ENCODE assay signal across 8 cellular contexts in the genomic region with DNA sequence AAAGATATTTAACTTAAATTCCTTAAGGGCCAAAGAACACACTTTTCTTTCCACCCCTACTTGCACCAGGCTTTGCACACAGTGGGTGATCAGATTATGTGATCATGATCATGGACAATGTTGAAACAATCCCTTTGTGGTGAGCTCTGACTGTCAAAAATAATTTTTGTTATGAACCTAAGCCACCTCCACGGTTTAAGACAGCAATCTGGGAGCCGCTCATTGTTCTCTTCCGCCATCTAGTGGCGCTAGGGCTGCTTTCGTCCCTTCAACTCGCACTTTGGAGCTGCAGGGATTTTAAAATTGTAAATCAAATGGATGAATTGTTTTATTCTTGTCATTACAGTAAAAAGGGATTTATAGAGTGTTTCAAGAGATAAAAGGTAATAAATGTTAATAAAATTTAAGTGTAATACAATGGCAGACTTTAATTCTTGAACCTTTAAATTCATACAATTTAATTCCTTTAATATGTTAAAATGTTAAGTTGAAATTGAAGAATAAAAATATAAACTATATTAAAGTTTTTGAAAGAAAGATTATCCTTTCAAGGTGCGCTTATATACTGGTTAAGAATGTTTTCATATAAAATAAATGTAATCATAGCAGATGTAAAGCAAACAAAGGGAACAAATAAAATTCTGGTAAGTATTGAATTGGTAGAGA. TPM values are rescaled to one million over a fixed set of nuclear protein-coding genes. Genes with fewer than 3 reads are reported as not detected.
A peak's percentile ranks its signal among the peaks of the same experiment; 100 is the strongest.
DNase-seq lines count a peak whose midpoint lies in the region; ATAC-seq lines count a peak whose summit lies in the region.

No MANE protein-coding gene starts in this region.

- WGBS in mesendoderm (ENCODE audit: extremely low coverage, insufficient coverage, low lambda C conversion rate): no CpG with 5 or more reads among the region's 7 CpGs

- H3K27me3 ChIP-seq in mesendoderm (ENCODE audit: insufficient read depth, low read length, poor library complexity): no peaks in the 10 kb centered on the region

- H2BK120ac ChIP-seq in mesendoderm (ENCODE audit: low read depth, low read length): no peak overlapping the region

- no peak overlapping the region for H2AK5ac ChIP-seq in mesendoderm (ENCODE audit: low read length)

- H2BK5ac ChIP-seq in mesendoderm (ENCODE audit: low read length): no peak overlapping the region

- no peak overlapping the region for H3K23ac ChIP-seq in mesendoderm (ENCODE audit: low read length)

- no peak overlapping the region for H4K8ac ChIP-seq in mesendoderm (ENCODE audit: low read depth, low read length)

- H3K4me2 ChIP-seq in mesendoderm (ENCODE audit: low read length): no peak overlapping the region

- DNase-seq in COLO668 (lab: John Stamatoyannopoulos, UW; ENCODE audit: unreplicated experiment) (peak; percentile 57), NCI-H748 treated with DMSO at 0.1 percent for 48 hours (lab: John Stamatoyannopoulos, UW) (peak; percentile 46), ecto neural progenitor cell (ENCODE audit: low spot score) (peak; percentile 68), mesendoderm (peak; percentile 75)
- peak; percentile 63 to 69 for DNase-seq in activated CD4-positive, alpha-beta T cell treated with anti-CD3 and anti-CD28 coated beads, Interleukin-2, amount 50 U/mL, for 48 hours
- peak; percentile 15 to 31 for DNase-seq in stimulated activated CD8-positive, alpha-beta memory T cell treated with anti-CD3 and anti-CD28 coated beads, Interleukin-2, amount 100 ng/mL, for 1 hour (ENCODE audit: low read depth in 2 of 2)

- no peaks in the 10 kb centered on the region for H3K36me3 ChIP-seq in mesendoderm (ENCODE audit: control insufficient read depth, insufficient read depth, low read length)

- no peaks in the 10 kb centered on the region for H3K79me1 ChIP-seq in mesendoderm (ENCODE audit: low read length)

- no peak overlapping the region for H3K27ac ChIP-seq in mesendoderm (ENCODE audit: low read depth, low read length)

- no peak overlapping the region for H3K9ac ChIP-seq in mesendoderm (ENCODE audit: low read length)

- H3K4me1 ChIP-seq in mesendoderm (ENCODE audit: control insufficient read depth, low read depth, low read length): no peaks in the 10 kb centered on the region

- H4K5ac ChIP-seq in mesendoderm (ENCODE audit: low read length): no peak overlapping the region

- ATAC-seq in GM19455 (IDR thresholded peaks at IDR 0.05; ENCODE audit: unreplicated experiment) (peak; percentile 89), HG03521 (IDR thresholded peaks at IDR 0.05; ENCODE audit: unreplicated experiment) (peak; percentile 94)

- H3K79me2 ChIP-seq in mesendoderm (ENCODE audit: control insufficient read depth, insufficient read depth, low read length): no peaks in the 10 kb centered on the region

- H3K4ac ChIP-seq in mesendoderm (ENCODE audit: low read depth, low read length): no peak overlapping the region

- no peak overlapping the region for H2BK15ac ChIP-seq in mesendoderm (replicated peaks; ENCODE audit: low read depth)

- no peak overlapping the region for H3K4me3 ChIP-seq in mesendoderm (ENCODE audit: low read length)

- H3K56ac ChIP-seq in mesendoderm (ENCODE audit: low read length): no peak overlapping the region

- H3K18ac ChIP-seq in mesendoderm (ENCODE audit: low read length): no peak overlapping the region

RNA-seq across cellular contexts. Expression of gene ARL6, which starts 45.3 kb away (rescaled TPM):
- 4.6 TPM for polyA plus RNA-seq in mesendoderm (2013, experiment 1 of 2)
- 4.7 TPM for polyA plus RNA-seq in mesendoderm (2013, experiment 2 of 2)

Comparison
In these comparisons a context has a peak if more than half of its experiments do, and no peak if none do; other contexts are left out.
1. DNase-seq: peak in every context shown above with its lines; median percentile 75 in mesendoderm; 68 in ecto neural progenitor cell; 66 in activated CD4-positive, alpha-beta T cell treated with anti-CD3 and anti-CD28 coated beads, Interleukin-2, amount 50 U/mL, for 48 hours; 57 in COLO668; 46 in NCI-H748 treated with DMSO at 0.1 percent for 48 hours; 23 in stimulated activated CD8-positive, alpha-beta memory T cell treated with anti-CD3 and anti-CD28 coated beads, Interleukin-2, amount 100 ng/mL, for 1 hour.